ENCODE assay signal across 8 cellular contexts in genomic region chr4:154399259-154399974, GRCh38.
DNase-seq lines count a peak whose midpoint lies in the region; ATAC-seq and TF ChIP-seq lines count a peak whose summit lies in the region.

No MANE protein-coding gene starts in this region.

- no peak overlapping the region for H3K4me3 ChIP-seq in OCI-LY7 (ENCODE audit: low read depth, low read length, poor library complexity, severe bottlenecking)
- no peak overlapping the region for H3K4me3 ChIP-seq in retinal pigment epithelial cell (ENCODE audit: low read length)
- no peak overlapping the region for H3K4me3 ChIP-seq in neuronal stem cell (ENCODE audit: low read length in 2 of 2)

- H3K27me3 ChIP-seq in neuronal stem cell (ENCODE audit: control insufficient read depth in 3 of 3, insufficient read depth in 3 of 3, low read depth in 1 of 3, low read length in 3 of 3) = peaks cover 0 to 2% (median 0%) of the 10 kb centered on the region in 3 experiments

- no peaks in the 10 kb centered on the region for H3K4me1 Mint-ChIP-seq in nephron progenitor cell

- H3K4me1 ChIP-seq in OCI-LY7 (ENCODE audit: insufficient read depth, low read length, poor library complexity, severe bottlenecking) = no peaks in the 10 kb centered on the region
- H3K4me1 ChIP-seq in neuronal stem cell (ENCODE audit: control insufficient read depth in 2 of 2, insufficient read depth in 1 of 2, low read depth in 1 of 2, low read length in 2 of 2) = no peaks in the 10 kb centered on the region

- H3K79me2 ChIP-seq in OCI-LY7 (ENCODE audit: insufficient read depth, low read depth, low read length) = no peaks in the 10 kb centered on the region

- no peaks in the 10 kb centered on the region for H3K36me3 ChIP-seq in OCI-LY7 (ENCODE audit: insufficient read depth, low read length)
- H3K36me3 ChIP-seq in neuronal stem cell (replicated peaks in 1 of 2; ENCODE audit: control insufficient read depth in 2 of 2, insufficient read depth in 2 of 2, low read length in 2 of 2) = no peaks in the 10 kb centered on the region

- no peak for ATAC-seq in GM19035 (IDR thresholded peaks at IDR 0.05; ENCODE audit: unreplicated experiment)

- no peak overlapping the region for H2BK120ac ChIP-seq in neuronal stem cell (ENCODE audit: low read depth, low read length)

- no peak overlapping the region for H3K4ac ChIP-seq in neuronal stem cell (ENCODE audit: low read length)

- POLR2A ChIA-PET in OCI-LY7 (lab: Charles Lee) = no interaction called here

- no peak overlapping the region for H2BK12ac ChIP-seq in neuronal stem cell (ENCODE audit: low read length)

- H3K9ac ChIP-seq in neuronal stem cell (ENCODE audit: low read depth, low read length, poor library complexity) = no peak overlapping the region

- intact Hi-C loops in OCI-LY7 (cut with micrococcal nuclease; ENCODE audit: unreplicated experiment) = no loop called here

- H3K4me2 ChIP-seq in OCI-LY7 (ENCODE audit: low read length) = no peak overlapping the region
- no peak overlapping the region for H3K4me2 ChIP-seq in neuronal stem cell (ENCODE audit: insufficient read depth, low read length, poor library complexity, severe bottlenecking)

- no peak overlapping the region for H3K14ac ChIP-seq in neuronal stem cell (ENCODE audit: low read length)

- peaks cover 14% of the 10 kb centered on the region for H3K27me3 Mint-ChIP-seq in nephron progenitor cell (ENCODE audit: low read depth, poor library complexity)

- TF ChIP-seq CTCF in OCI-LY7 (conservative IDR thresholded peaks at IDR 0.05; ENCODE audit: low read length) (peak; percentile 48), retinal pigment epithelial cell (conservative IDR thresholded peaks at IDR 0.05; ENCODE audit: low read depth, low read length) (peak; percentile 59), nephron progenitor cell (IDR thresholded peaks at IDR 0.05) (no peak)

- no peak overlapping the region for H4K91ac ChIP-seq in neuronal stem cell (ENCODE audit: low read depth, low read length, poor library complexity)

- H3K9me2 ChIP-seq in OCI-LY7 (ENCODE audit: insufficient read depth, low read length) = no peaks in the 10 kb centered on the region

- H3K23ac ChIP-seq in neuronal stem cell (ENCODE audit: low read depth, low read length, poor library complexity) = no peak overlapping the region

- no peak overlapping the region for H2AK5ac ChIP-seq in neuronal stem cell (ENCODE audit: low read depth, low read length)

- H3K9me3 ChIP-seq in OCI-LY7 (ENCODE audit: low read length) = no peaks in the 10 kb centered on the region
- no peaks in the 10 kb centered on the region for H3K9me3 ChIP-seq in neuronal stem cell (replicated peaks in 1 of 2; ENCODE audit: control insufficient read depth in 2 of 2, insufficient read depth in 1 of 2, low read depth in 1 of 2, low read length in 2 of 2)

- WGBS in neuronal stem cell (ENCODE audit: extremely low coverage in 2 of 2, insufficient read length in 2 of 2, insufficient replicate concordance in 1 of 2), 2 donors = no CpG with 5 or more reads among the region's 10 CpGs

- no peak overlapping the region for H3K27ac Mint-ChIP-seq in nephron progenitor cell

- H3K27ac ChIP-seq in OCI-LY7 (ENCODE audit: low read depth, low read length, poor library complexity, severe bottlenecking) (no peak overlapping the region), neuronal stem cell (replicated peaks; ENCODE audit: low read length) (no peak overlapping the region)

- H3K9me3 Mint-ChIP-seq in nephron progenitor cell = no peaks in the 10 kb centered on the region

- no peak overlapping the region for H2BK5ac ChIP-seq in neuronal stem cell (ENCODE audit: low read length)

- H3K18ac ChIP-seq in neuronal stem cell (ENCODE audit: low read length) = no peak overlapping the region

- DNase-seq in ELR (ENCODE audit: low read depth) = peak; percentile 36
- no peak for DNase-seq in OCI-LY7 (ENCODE audit: low spot score)
- DNase-seq in fibroblast of peridontal ligament (ENCODE audit: extremely low read depth) = peak; percentile 18
- peak; percentile 11 for DNase-seq in retinal pigment epithelial cell (ENCODE audit: low read depth)
- no peak for DNase-seq in epidermal melanocyte (ENCODE audit: insufficient read length, low spot score)
- no peak for DNase-seq in neuronal stem cell (ENCODE audit: low spot score)
- no peak for DNase-seq in nephron progenitor cell

- CTCF ChIA-PET in OCI-LY7 (lab: Charles Lee; ENCODE audit: unreplicated experiment) = no interaction called here

- H2BK15ac ChIP-seq in neuronal stem cell (ENCODE audit: low read length) = no peak overlapping the region

- BruUV-seq in OCI-LY7 (replicated peaks; lab: Mats Ljungman, UMichigan) = no TSS peak

- H3K79me1 ChIP-seq in neuronal stem cell (ENCODE audit: low read depth, low read length) = no peaks in the 10 kb centered on the region

- H2AFZ ChIP-seq in OCI-LY7 (ENCODE audit: low read length) = no peak overlapping the region
- no peak overlapping the region for H2AFZ ChIP-seq in neuronal stem cell (ENCODE audit: low read length)

- H3K4me3 Mint-ChIP-seq in nephron progenitor cell = no peak overlapping the region

- no peak overlapping the region for H4K8ac ChIP-seq in neuronal stem cell (ENCODE audit: low read depth, low read length)

- no peaks in the 10 kb centered on the region for H3K36me3 Mint-ChIP-seq in nephron progenitor cell (ENCODE audit: low read depth)

- H4K20me1 ChIP-seq in OCI-LY7 (ENCODE audit: insufficient read depth, low read length) = no peaks in the 10 kb centered on the region

Comparison
In these comparisons a context has a peak if more than half of its experiments do, and no peak if none do; other contexts are left out.
1. DNase-seq: peak in ELR (single experiment), fibroblast of peridontal ligament (single experiment) and retinal pigment epithelial cell (single experiment); none in OCI-LY7 (single experiment), epidermal melanocyte (single experiment), neuronal stem cell (single experiment) and nephron progenitor cell (single experiment).